ENCODE assay signal across 20 cellular contexts in the genomic region with DNA sequence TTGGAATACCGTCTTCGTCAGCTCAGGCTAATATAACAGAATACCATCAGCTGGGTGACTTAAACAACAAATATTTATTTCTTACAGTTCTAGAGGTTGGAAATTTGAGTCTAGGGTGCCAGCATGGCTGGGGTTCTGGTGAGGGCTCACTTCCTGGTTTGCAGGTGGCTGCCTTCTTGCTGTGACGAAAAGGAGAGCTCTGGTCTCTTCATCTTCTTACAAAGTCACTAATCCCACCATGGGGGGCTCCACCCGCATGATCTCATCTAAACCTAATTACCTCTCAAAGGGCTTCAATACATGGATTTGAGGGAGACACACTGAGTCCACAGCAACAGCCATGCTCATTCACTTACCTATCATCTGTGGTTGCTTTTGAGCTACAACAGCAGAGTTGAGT.
A peak's percentile ranks its signal among the peaks of the same experiment; 100 is the strongest.
DNase-seq lines count a peak whose midpoint lies in the region; ATAC-seq and TF ChIP-seq lines count a peak whose summit lies in the region.
"Had no signal": no experiment of that assay in that cellular context is flagged by ENCODE, and none has a peak within 500 bp of the region (broad histone marks: within the 10 kb centered on the region; RNA-seq: fewer than 3 reads in every experiment).

No MANE protein-coding gene starts in this region.

- TF ChIP-seq POLR2A in Peyer's patch (IDR thresholded peaks at IDR 0.05) (no peak), spleen (IDR thresholded peaks at IDR 0.05) (no peak)

- WGBS in lung, 2 donors: 76 to 91% methylated on average over 4 of the region's 4 CpGs
- WGBS in spleen, 5 donors: 75 to 86% (median 80%) methylated on average over 4 of the region's 4 CpGs

- H3K4me2 ChIP-seq in DND-41 (ENCODE audit: insufficient read depth, low read length): no peak overlapping the region

- DNase-seq in DND-41 (no peak), Peyer's patch (no peak), lung (ENCODE audit: low spot score) (no peak), spleen (no peak), amniotic stem cell (lab: John Stamatoyannopoulos, UW) (no peak), NCI-H446 treated with DMSO at 0.1 percent for 48 hours (lab: John Stamatoyannopoulos, UW) (no peak)
- DNase-seq in activated CD4-positive, CD25-positive, alpha-beta regulatory T cell treated with anti-CD3 and anti-CD28 coated beads, Interleukin-2, amount 50 U/mL, for 72 hours: no peak
- DNase-seq: activated CD4-positive, alpha-beta memory T cell treated with anti-CD3 and anti-CD28 coated beads, Interleukin-2, amount 10 ng/mL, durations not matched to agents 7 days and 5 days; activated naive CD4-positive, alpha-beta T cell treated with anti-CD3 and anti-CD28 coated beads, Interleukin-2, amount 50 U/mL, for 16 hours; activated T-cell treated with anti-CD3 and anti-CD28 coated beads, Interleukin-2, amount 50 U/mL, for 48 hours; body of pancreas; dermis blood vessel endothelial cell; naive B cell; NCI-H1105; NCI-H526 treated with DMSO at 0.1 percent for 48 hours; SJCRH30; stimulated activated CD4-positive, alpha-beta T cell treated with anti-CD3 and anti-CD28 coated beads, Interleukin-15, amount 100 ng/mL, for 24 hours; stimulated activated naive B cell treated with anti-CD40 and anti-IgM and Interleukin-4, amounts not matched to agents 10 μg/mL and 1 μg/mL and 100 μg/mL, for 72 hours; WERI-Rb-1 had no signal

- no peaks in the 10 kb centered on the region for H4K20me1 ChIP-seq in DND-41 (ENCODE audit: insufficient read depth, low read length)

- H3K36me3 ChIP-seq in DND-41 (ENCODE audit: insufficient read depth, low read length) (no peaks in the 10 kb centered on the region), Peyer's patch (no peaks in the 10 kb centered on the region), lung (ENCODE audit: control insufficient read depth in 2 of 2, insufficient read depth in 2 of 2, low read length in 2 of 2) (no peaks in the 10 kb centered on the region), spleen (no peaks in the 10 kb centered on the region)
- H3K36me3 ChIP-seq: SJCRH30, WERI-Rb-1 had no signal

- H3K79me2 ChIP-seq in DND-41 (ENCODE audit: insufficient read depth, low read length): no peaks in the 10 kb centered on the region

- H3K27me3 ChIP-seq in DND-41 (ENCODE audit: insufficient read depth, low read length, poor library complexity) (no peaks in the 10 kb centered on the region), Peyer's patch (no peaks in the 10 kb centered on the region), lung (ENCODE audit: control insufficient read depth, insufficient read depth) (no peaks in the 10 kb centered on the region), spleen (replicated peaks in 1 of 7) (no peaks in the 10 kb centered on the region)
- H3K27me3 ChIP-seq: body of pancreas had no signal

- intact Hi-C loops in spleen (cut with DNase I; ENCODE audit: low total_unique reads): no loop called here

- no peak overlapping the region for H2AFZ ChIP-seq in DND-41 (ENCODE audit: low read depth, low read length)

- peaks cover 2% of the 10 kb centered on the region for H3K9me3 ChIP-seq in DND-41 (ENCODE audit: insufficient read depth, low read length, severe bottlenecking)
- no peaks in the 10 kb centered on the region for H3K9me3 ChIP-seq in Peyer's patch
- H3K9me3 ChIP-seq in lung (ENCODE audit: control insufficient read depth in 2 of 2, insufficient read depth in 1 of 2, low read length in 1 of 2): peaks cover 0 to 2% of the 10 kb centered on the region in 2 donors
- no peaks in the 10 kb centered on the region for H3K9me3 ChIP-seq in spleen
- H3K9me3 ChIP-seq: body of pancreas, SJCRH30 had no signal

- H3K9ac ChIP-seq in DND-41 (ENCODE audit: low read depth, low read length): no peak overlapping the region

- H3K4me3 ChIP-seq in DND-41 (ENCODE audit: low read depth in 1 of 2, low read length in 2 of 2) (no peak overlapping the region), Peyer's patch (no peak overlapping the region), lung (no peak overlapping the region), spleen (no peak overlapping the region)
- H3K4me3 ChIP-seq: body of pancreas, K562, SJCRH30 had no signal

- no peak overlapping the region for H3K27ac ChIP-seq in DND-41 (ENCODE audit: low read length)
- H3K27ac ChIP-seq in Peyer's patch: peak overlapping the region; percentile 37 to 75 (median 58)
- H3K27ac ChIP-seq in lung (ENCODE audit: low read depth in 1 of 2, low read length in 1 of 2): peak overlapping the region; percentile 51 to 52
- peak overlapping the region in 7 of 8 donors; percentile 37 to 93 (median 75) for H3K27ac ChIP-seq in spleen
- H3K27ac ChIP-seq: SJCRH30, WERI-Rb-1 had no signal

- ATAC-seq in DND-41 (ENCODE audit: insufficient read depth, low read depth) (peak; percentile 40; the same call in 1 of the 3 replicates), lung (ENCODE audit: insufficient read depth, low FRiP score) (no peak)
- ATAC-seq: stimulated activated naive B cell treated with anti-CD40 and anti-IgM and Interleukin-4, amounts not matched to agents 10 μg/mL and 1 μg/mL and 100 μg/mL, for 72 hours had no signal

- no peak for TF ChIP-seq CTCF in DND-41 (IDR thresholded peaks at IDR 0.05; ENCODE audit: borderline replicate concordance, extremely low read depth, low read length, poor library complexity, severe bottlenecking)
- no peak for TF ChIP-seq CTCF in Peyer's patch (IDR thresholded peaks at IDR 0.05)
- TF ChIP-seq CTCF in lung (IDR thresholded peaks at IDR 0.05; ENCODE audit: control extremely low read depth, extremely low read depth): no peak
- no peak for TF ChIP-seq CTCF in spleen (IDR thresholded peaks at IDR 0.05 in 8 of 11, conservative IDR thresholded peaks at IDR 0.05 in 3 of 11)

- no peaks in the 10 kb centered on the region for H3K4me1 ChIP-seq in DND-41 (ENCODE audit: insufficient read depth, low read length)
- H3K4me1 ChIP-seq in Peyer's patch: peaks cover 0 to 6% (median 0%) of the 10 kb centered on the region in 4 donors
- peaks cover 0 to 5% of the 10 kb centered on the region in 2 donors for H3K4me1 ChIP-seq in lung (ENCODE audit: control insufficient read depth in 2 of 2, insufficient read depth in 2 of 2, low read length in 2 of 2)
- peaks cover 0 to 66% (median 18%) of the 10 kb centered on the region in 6 donors for H3K4me1 ChIP-seq in spleen
- H3K4me1 ChIP-seq: body of pancreas, SJCRH30 had no signal
